ENCODE assay signal across 1 cellular context in genomic region chr19:49987159-49987698, GRCh38.
A peak's percentile ranks its signal among the peaks of the same experiment; 100 is the strongest.
TF ChIP-seq lines count a peak whose summit lies in the region.

No MANE protein-coding gene starts in this region.

TF ChIP-seq in GM12878, 131 proteins besides CTCF, POLR2A, EP300 and RAD21 (continued from another document):
- TF ChIP-seq ZBTB4 (CRISPR knock-in tag; IDR thresholded peaks at IDR 0.05) (peak; percentile 83; the same call in 1 of the 2 replicates), FOXK2 (IDR thresholded peaks at IDR 0.05) (peak; percentile 40; the same call in 1 of the 2 replicates), CBX3 (IDR thresholded peaks at IDR 0.05; ENCODE audit: borderline replicate concordance, low read depth) (no peak), TCF3 (IDR thresholded peaks at IDR 0.05; ENCODE audit: borderline replicate concordance, insufficient read depth, low read depth, low read length) (no peak), KAT2A (conservative IDR thresholded peaks at IDR 0.05; ENCODE audit: control insufficient read depth, low read depth, low read length) (no peak), SP1 (IDR thresholded peaks at IDR 0.05; ENCODE audit: low read depth, low read length) (no peak), ZZZ3 (IDR thresholded peaks at IDR 0.05; ENCODE audit: control insufficient read depth, insufficient read length, low read depth) (no peak), ZNF384 (IDR thresholded peaks at IDR 0.05; ENCODE audit: borderline replicate concordance, low read depth, low read length) (no peak), NRF1 (conservative IDR thresholded peaks at IDR 0.05; ENCODE audit: low read depth, low read length) (no peak), MTA2 (IDR thresholded peaks at IDR 0.05; ENCODE audit: low read depth) (no peak), RCOR1 (conservative IDR thresholded peaks at IDR 0.05; ENCODE audit: low read depth, low read length) (peak; percentile 99), ZNF274 (IDR thresholded peaks at IDR 0.05; ENCODE audit: insufficient read depth, insufficient read length) (no peak), RB1 (IDR thresholded peaks at IDR 0.05; ENCODE audit: borderline replicate concordance) (peak; percentile 75; the same call in 1 of the 2 replicates), ZBTB33 (IDR thresholded peaks at IDR 0.05) (peak; percentile 96), ZNF622 (IDR thresholded peaks at IDR 0.05) (no peak), PAX8 (IDR thresholded peaks at IDR 0.05) (no peak), CHD2 (IDR thresholded peaks at IDR 0.05; ENCODE audit: borderline replicate concordance, low read depth, low read length) (no peak), ZNF207 (IDR thresholded peaks at IDR 0.05; ENCODE audit: borderline replicate concordance) (peak; percentile 85; the same call in 1 of the 2 replicates), MXI1 (IDR thresholded peaks at IDR 0.05; ENCODE audit: low read depth, low read length) (peak; percentile 99)
